ENCODE assay signal across 21 cellular contexts in genomic region chr16:54291981-54292487, GRCh38. TPM values are rescaled to one million over a fixed set of nuclear protein-coding genes. Genes with fewer than 3 reads are reported as not detected.
A peak's percentile ranks its signal among the peaks of the same experiment; 100 is the strongest.
DNase-seq lines count a peak whose midpoint lies in the region; ATAC-seq and TF ChIP-seq lines count a peak whose summit lies in the region.
"Had no signal": no experiment of that assay in that cellular context is flagged by ENCODE, and none has a peak within 500 bp of the region (broad histone marks: within the 10 kb centered on the region; RNA-seq: fewer than 3 reads in every experiment).

No MANE protein-coding gene starts in this region.

- ATAC-seq in upper lobe of right lung, result no peak
- no peak for ATAC-seq in HG03139 (IDR thresholded peaks at IDR 0.05; ENCODE audit: unreplicated experiment)
- no peak for ATAC-seq in heart right ventricle
- ATAC-seq: left lung had no signal

- no peak for TF ChIP-seq CTCF in astrocyte of the cerebellum (IDR thresholded peaks at IDR 0.05; ENCODE audit: low read depth, low read length, missing control alignments)
- TF ChIP-seq CTCF in upper lobe of right lung (IDR thresholded peaks at IDR 0.05), result no peak
- TF ChIP-seq CTCF in heart right ventricle (IDR thresholded peaks at IDR 0.05), result no peak

- H3K9ac ChIP-seq in iPS-15b (ENCODE audit: low read depth, low read length), result no peak overlapping the region

- peak; percentile 16 for DNase-seq in A172 (ENCODE audit: low spot score)
- peak; percentile 31 for DNase-seq in HT1080 (ENCODE audit: low read depth)
- DNase-seq in astrocyte of the cerebellum (ENCODE audit: low read depth), result peak; percentile 13
- DNase-seq in upper lobe of right lung, result no peak
- no peak for DNase-seq in NOMO-1 treated with dmso at 0.1 percent for 144 hours (lab: John Stamatoyannopoulos, UW; ENCODE audit: unreplicated experiment)
- DNase-seq in heart right ventricle, result no peak
- DNase-seq: activated CD4-positive, alpha-beta T cell treated with anti-CD3 and anti-CD28 coated beads for 4 hours; activated gamma-delta T cell; CD4-positive, alpha-beta memory T cell; erythroblast; foreskin fibroblast; left lung; naive B cell; occipital lobe; stimulated activated naive CD4-positive, alpha-beta T cell treated with Interleukin-2 at 50 U/mL for 16 hours; testis had no signal

- H3K36me3 ChIP-seq in iPS-15b (ENCODE audit: control insufficient read depth, insufficient read depth, low read length) (no peaks in the 10 kb centered on the region), upper lobe of right lung (no peaks in the 10 kb centered on the region), heart right ventricle (no peaks in the 10 kb centered on the region)
- H3K36me3 ChIP-seq: left lung, vagina had no signal

- H3K27me3 ChIP-seq in iPS-15b (ENCODE audit: control insufficient read depth, insufficient read depth, low read length) (peaks cover 72% of the 10 kb centered on the region), upper lobe of right lung (peaks cover 55% of the 10 kb centered on the region), heart right ventricle (peaks cover 0 to 74% (median 39%) of the 10 kb centered on the region in 7 donors)
- H3K27me3 ChIP-seq: testis had no signal

- peaks cover 5% of the 10 kb centered on the region for H3K9me3 ChIP-seq in iPS-15b (ENCODE audit: control insufficient read depth, insufficient read depth, low read length)
- no peaks in the 10 kb centered on the region for H3K9me3 ChIP-seq in upper lobe of right lung
- peaks cover 0 to 5% (median 0%) of the 10 kb centered on the region in 11 donors for H3K9me3 ChIP-seq in heart right ventricle
- H3K9me3 ChIP-seq: left lung, testis, vagina had no signal

- in situ Hi-C loops in astrocyte of the cerebellum (cut with HindIII; ENCODE audit: low sequenced_read_pairs), result no loop called here

- intact Hi-C loops in upper lobe of right lung (cut with DNase I), result no loop called here
- intact Hi-C loops in heart right ventricle (cut with DNase I), result loop anchor here in 2 of 10 donors (10.0 kb wide), 2 partner anchors 113 to 523 kb away; no protein-coding TSS in a partner anchor

- no peaks in the 10 kb centered on the region for H3K4me1 ChIP-seq in iPS-15b (ENCODE audit: control insufficient read depth, insufficient read depth, low read length)
- H3K4me1 ChIP-seq in upper lobe of right lung, result peaks cover 6% of the 10 kb centered on the region
- H3K4me1 ChIP-seq in heart right ventricle, result peaks cover 0 to 20% (median 7%) of the 10 kb centered on the region in 9 donors
- H3K4me1 ChIP-seq: left lung had no signal

- H3K27ac ChIP-seq in upper lobe of right lung (no peak overlapping the region), heart right ventricle (no peak overlapping the region)
- H3K27ac ChIP-seq: left lung, SK-N-MC, testis, vagina had no signal

- H3K4me3 ChIP-seq in astrocyte of the cerebellum (ENCODE audit: low read depth, low read length) (no peak overlapping the region), iPS-15b (ENCODE audit: low read depth, low read length) (peak overlapping the region; percentile 64), upper lobe of right lung (no peak overlapping the region), heart right ventricle (no peak overlapping the region)
- H3K4me3 ChIP-seq: left lung, SK-N-MC, testis, vagina had no signal

- WGBS in heart right ventricle, 2 donors, result 81 to 82% methylated on average over 7 of the region's 7 CpGs

RNA-seq across cellular contexts. Expression of gene IRX3, which starts 5.4 kb away (rescaled TPM):
- total RNA-seq in A172 (2014; rRNA removed; shearing (Covaris generic)), result 7.7 and 8.6 TPM in 2 replicates
- total RNA-seq in HT1080 (2014; rRNA removed; shearing (Covaris generic)), result 7.2 and 9.8 TPM in 2 replicates
- polyA plus RNA-seq in HT1080 (2015; cell fraction: cytosol; rRNA removed), result 6.4 and 8.2 TPM in 2 replicates
- polyA plus RNA-seq in HT1080 (2015; cell fraction: nucleus; rRNA removed), result 5.4 and 5.8 TPM in 2 replicates
- total RNA-seq in upper lobe of right lung, result 89.2 TPM
- 10 to 100 TPM; 24.7 to 85.7 (median 69.7) TPM for total RNA-seq in heart right ventricle
- 10 to 100 TPM; 26.3 to 40.5 TPM for polyA plus RNA-seq in heart right ventricle
- total RNA-seq: CD4-positive, alpha-beta memory T cell; occipital lobe; OCI-LY7 had no signal
- polyA plus RNA-seq: CD4-positive, alpha-beta memory T cell had no signal

Comparison
In these comparisons a context has a peak if more than half of its experiments do, and no peak if none do; other contexts are left out.
1. DNase-seq: peak in A172 (single experiment), HT1080 (single experiment) and astrocyte of the cerebellum (single experiment); none in upper lobe of right lung (single experiment), NOMO-1 treated with dmso at 0.1 percent for 144 hours (single experiment) and heart right ventricle (0 of 2).